Comparison of ENCODE assay signal across 7 cellular contexts in the genomic region with DNA sequence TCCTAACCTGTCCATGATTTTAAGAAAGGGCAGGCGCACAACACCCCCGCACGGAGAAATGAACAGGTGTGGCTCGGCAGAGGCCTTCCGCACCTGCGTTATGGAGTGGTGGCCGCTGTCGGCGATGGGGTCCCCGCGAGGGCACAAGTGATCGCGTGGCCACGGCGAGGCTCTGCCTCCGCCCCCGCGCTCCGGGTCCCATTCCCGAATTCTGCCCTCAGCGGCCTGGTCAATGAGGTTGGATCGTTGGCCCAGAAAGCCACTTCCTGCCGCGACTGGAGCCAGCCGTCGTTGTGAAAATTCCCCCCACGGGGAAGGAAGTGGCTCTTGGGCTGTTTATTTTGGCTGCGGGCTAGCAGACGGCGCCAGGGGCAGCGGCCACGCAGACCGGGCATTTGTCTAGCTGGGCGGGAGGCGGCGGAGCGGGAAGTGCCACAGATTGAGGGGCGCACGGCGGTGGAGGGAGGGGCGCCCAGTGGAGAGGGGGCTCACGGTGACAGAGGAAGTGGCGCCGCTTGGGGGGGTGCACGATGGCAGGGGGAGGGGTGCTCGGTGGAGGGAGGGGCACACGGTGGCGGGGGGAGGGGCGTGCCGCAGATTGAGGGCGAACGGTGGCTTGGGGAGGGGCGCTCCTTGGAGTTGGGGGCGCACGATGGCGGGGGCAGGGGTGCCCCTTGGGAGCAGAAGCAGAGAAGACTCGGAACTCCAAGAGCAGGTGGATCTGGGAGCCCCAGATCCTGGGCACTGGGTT. TPM values are rescaled to one million over a fixed set of nuclear protein-coding genes. Genes with fewer than 3 reads are reported as not detected.
DNase-seq lines count a peak whose midpoint lies in the region; ATAC-seq, FAIRE-seq and TF ChIP-seq lines count a peak whose summit lies in the region.

No MANE protein-coding gene starts in this region.

- H3K4me1 ChIP-seq in mucosa of rectum (ENCODE audit: control insufficient read depth in 2 of 2, insufficient read depth in 2 of 2, low read length in 2 of 2) (peaks cover 3 to 16% of the 10 kb centered on the region in 2 donors), tibial nerve (peaks cover 0 to 48% (median 18%) of the 10 kb centered on the region in 4 donors)

- H3K27me3 ChIP-seq in mucosa of rectum (ENCODE audit: control insufficient read depth in 2 of 2, insufficient read depth in 2 of 2, low read length in 2 of 2) (no peaks in the 10 kb centered on the region), tibial nerve (no peaks in the 10 kb centered on the region)

- no peaks in the 10 kb centered on the region for H3K9me3 ChIP-seq in mucosa of rectum (ENCODE audit: control insufficient read depth in 2 of 2, low read length in 2 of 2)
- no peaks in the 10 kb centered on the region for H3K9me3 ChIP-seq in tibial nerve

- TF ChIP-seq EP300 in tibial nerve (IDR thresholded peaks at IDR 0.05) = peak in 1 of 2 donors; percentile 46

- TF ChIP-seq CTCF in tibial nerve (IDR thresholded peaks at IDR 0.05) = no peak

- H3K36me3 ChIP-seq in mucosa of rectum (ENCODE audit: control insufficient read depth in 2 of 2, insufficient read depth in 2 of 2, low read length in 2 of 2) = no peaks in the 10 kb centered on the region
- H3K36me3 ChIP-seq in tibial nerve = no peaks in the 10 kb centered on the region

- H3K9ac ChIP-seq in mucosa of rectum (ENCODE audit: low read depth in 1 of 2, low read length in 2 of 2) = peak overlapping the region in 1 of 2 donors; percentile 38

- H3K27ac ChIP-seq in epithelial cell of prostate = peak overlapping the region; percentile 20
- peak overlapping the region in 1 of 2 donors; percentile 32 for H3K27ac ChIP-seq in mucosa of rectum (ENCODE audit: low read depth in 2 of 2, low read length in 2 of 2)
- peak overlapping the region in 3 of 4 donors; percentile 45 to 60 (median 56) for H3K27ac ChIP-seq in tibial nerve

- peak; percentile 91 for FAIRE-seq in GM12891 (lab: Jason Lieb, UNC)

- DNase-seq in GM12891 (ENCODE audit: insufficient read length, low spot score) (no peak), NCI-H2029 treated with DMSO at 0.1 percent for 48 hours (lab: John Stamatoyannopoulos, UW) (peak; percentile 59), epithelial cell of prostate (ENCODE audit: low read depth, low spot score) (no peak), tibial nerve (ENCODE audit: low spot score in 2 of 2) (no peak)
- peak; percentile 37 to 47 for DNase-seq in activated CD4-positive, alpha-beta T cell treated with anti-CD3 and anti-CD28 coated beads, Interleukin-2, amount 50 U/mL, for 48 hours

- 9% methylated on average over 54 to 57 of the region's 57 CpGs for WGBS in tibial nerve, 2 donors

- TF ChIP-seq POLR2A in GM12891 (IDR thresholded peaks at IDR 0.05; ENCODE audit: low read depth, low read length) (no peak), tibial nerve (IDR thresholded peaks at IDR 0.05) (no peak)

- peak overlapping the region; percentile 63 to 65 for H3K4me3 ChIP-seq in mucosa of rectum (ENCODE audit: low read length in 2 of 2)
- peak overlapping the region; percentile 2 to 54 (median 36) for H3K4me3 ChIP-seq in tibial nerve

- no peak for ATAC-seq in HG03439 (IDR thresholded peaks at IDR 0.05; ENCODE audit: unreplicated experiment)

TF ChIP-seq in GM12891, 5 proteins besides CTCF, POLR2A, EP300 and RAD21:
- TF ChIP-seq PAX5 (IDR thresholded peaks at IDR 0.05; ENCODE audit: insufficient read depth, low read length, severe bottlenecking) (no peak), TAF1 (IDR thresholded peaks at IDR 0.05; ENCODE audit: low read depth, low read length) (0 out of 2 replicates have a peak, but pooled peaks have one; percentile 25), SPI1 (IDR thresholded peaks at IDR 0.05; ENCODE audit: low read depth, low read length) (peak; percentile 66)
TF ChIP-seq in GM12891: peak in this region for 2.

RNA-seq across cellular contexts. Expression of a gene that starts 25.0 kb away (rescaled TPM):
- polyA plus RNA-seq in GM12891 (2012; ENCODE audit: low read depth, missing spikeins) = 5.0 TPM
- total RNA-seq in tibial nerve = 100 to 1,000 TPM in 1 of 4 donors, 10 to 100 TPM in 3; 51.9 to 117 (median 78.0) TPM

Comparison
In these comparisons a context has a peak if more than half of its experiments do, and no peak if none do; other contexts are left out.
1. DNase-seq: peak in NCI-H2029 treated with DMSO at 0.1 percent for 48 hours (single experiment) and activated CD4-positive, alpha-beta T cell treated with anti-CD3 and anti-CD28 coated beads, Interleukin-2, amount 50 U/mL, for 48 hours (2 of 2); none in GM12891 (single experiment), epithelial cell of prostate (single experiment) and tibial nerve (0 of 2).